Comparison of ENCODE assay signal across 8 cellular contexts in the genomic region with DNA sequence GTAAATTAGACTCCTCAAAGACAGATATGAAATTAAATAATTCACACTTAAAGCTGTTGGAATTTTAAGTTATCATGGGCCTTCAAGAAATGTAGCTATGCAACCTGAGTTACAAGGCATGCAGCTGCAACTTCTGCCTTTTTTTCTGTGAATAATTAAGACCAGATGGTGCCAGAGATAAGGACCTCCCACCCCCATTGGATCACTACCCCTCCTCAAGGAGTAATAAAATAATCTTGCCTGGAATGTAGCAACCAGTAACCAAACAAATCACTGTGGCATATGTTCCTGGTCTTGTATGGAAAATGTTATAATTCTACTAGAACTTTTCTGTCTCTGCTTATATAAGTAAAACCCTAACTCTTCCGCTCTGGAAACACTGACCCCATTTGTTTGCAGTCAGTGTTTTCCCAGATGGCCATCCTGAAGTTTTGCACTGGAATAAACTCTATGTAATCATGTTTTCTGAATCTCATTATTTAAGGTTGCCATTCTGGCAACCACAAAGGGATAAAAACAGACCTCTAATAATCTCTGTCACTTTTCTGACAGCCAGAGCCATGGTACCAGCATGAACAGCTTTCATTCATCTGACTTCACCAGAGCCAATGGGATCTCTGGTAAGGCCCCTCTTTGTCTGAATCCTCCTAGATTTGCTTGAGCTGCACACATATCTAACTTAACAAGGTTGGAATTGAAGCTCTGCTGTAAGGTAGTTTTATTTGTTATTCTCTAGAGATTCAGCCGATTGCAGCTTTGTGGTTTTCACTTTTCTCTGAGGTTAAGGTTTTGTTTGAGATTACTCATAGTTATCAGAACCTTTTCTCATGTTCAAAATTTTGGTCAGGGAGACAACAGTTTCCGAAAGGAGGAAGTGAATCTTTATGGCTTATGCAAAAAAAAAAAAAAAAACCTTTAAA.
DNase-seq lines count a peak whose midpoint lies in the region; ATAC-seq and TF ChIP-seq lines count a peak whose summit lies in the region.

No MANE protein-coding gene starts in this region.

- peaks cover 18% of the 10 kb centered on the region for H3K36me3 Mint-ChIP-seq in glutamatergic neuron (ENCODE audit: unreplicated experiment)
- H3K36me3 Mint-ChIP-seq in activated naive CD4-positive, alpha-beta T cell treated with anti-CD3 and anti-CD28 coated beads, Interleukin-2, amount 10 ng/mL, durations not matched to agents 7 days and 5 days, result no peaks in the 10 kb centered on the region

- no peak overlapping the region for H3K4me3 Mint-ChIP-seq in glutamatergic neuron (ENCODE audit: unreplicated experiment)
- H3K4me3 Mint-ChIP-seq in activated naive CD4-positive, alpha-beta T cell treated with anti-CD3 and anti-CD28 coated beads, Interleukin-2, amount 10 ng/mL, durations not matched to agents 7 days and 5 days, result no peak overlapping the region

- no peaks in the 10 kb centered on the region for H3K36me3 ChIP-seq in adrenal gland (replicated peaks in 1 of 2)

- no peaks in the 10 kb centered on the region for H3K27me3 ChIP-seq in adrenal gland

- ATAC-seq in GM18519 (IDR thresholded peaks at IDR 0.05; ENCODE audit: low FRiP score, unreplicated experiment), result peak; percentile 99
- ATAC-seq in GM21786 (IDR thresholded peaks at IDR 0.05; ENCODE audit: unreplicated experiment), result peak; percentile 100
- peak; percentile 99 for ATAC-seq in HG03571 (IDR thresholded peaks at IDR 0.05; ENCODE audit: unreplicated experiment)

- H3K4me1 ChIP-seq in adrenal gland (replicated peaks in 1 of 2), result no peaks in the 10 kb centered on the region

- CTCF ChIA-PET in activated naive CD4-positive, alpha-beta T cell treated with anti-CD3 and anti-CD28 coated beads, Interleukin-2, amount 10 ng/mL, durations not matched to agents 7 days and 5 days (lab: Charles Lee), result no interaction called here

- peaks cover 0 to 4% (median 0%) of the 10 kb centered on the region in 3 donors for H3K9me3 ChIP-seq in adrenal gland (replicated peaks in 1 of 3)

- no peak for TF ChIP-seq POLR2A in adrenal gland (IDR thresholded peaks at IDR 0.05)

- DNase-seq in glutamatergic neuron (no peak), adrenal gland (no peak)
- DNase-seq in activated naive CD4-positive, alpha-beta T cell treated with anti-CD3 and anti-CD28 coated beads, Interleukin-2, amount 10 ng/mL, durations not matched to agents 7 days and 5 days, result no peak
- no peak for DNase-seq in activated CD8-positive, alpha-beta memory T cell treated with anti-CD3 and anti-CD28 coated beads, Interleukin-2, amount 50 U/mL, for 48 hours
- no peak for DNase-seq in activated CD4-positive, alpha-beta T cell treated with anti-CD3 and anti-CD28 coated beads for 1 hour

- no peak overlapping the region for H3K27ac ChIP-seq in adrenal gland

- peaks cover 2% of the 10 kb centered on the region for H3K9me3 Mint-ChIP-seq in glutamatergic neuron (ENCODE audit: unreplicated experiment)
- no peaks in the 10 kb centered on the region for H3K9me3 Mint-ChIP-seq in activated naive CD4-positive, alpha-beta T cell treated with anti-CD3 and anti-CD28 coated beads, Interleukin-2, amount 10 ng/mL, durations not matched to agents 7 days and 5 days

- H3K4me3 ChIP-seq in adrenal gland, result no peak overlapping the region

- H3K27me3 Mint-ChIP-seq in glutamatergic neuron (ENCODE audit: unreplicated experiment), result no peaks in the 10 kb centered on the region
- no peaks in the 10 kb centered on the region for H3K27me3 Mint-ChIP-seq in activated naive CD4-positive, alpha-beta T cell treated with anti-CD3 and anti-CD28 coated beads, Interleukin-2, amount 10 ng/mL, durations not matched to agents 7 days and 5 days

- H3K27ac Mint-ChIP-seq in glutamatergic neuron (ENCODE audit: unreplicated experiment), result peak overlapping the region; percentile 46
- no peak overlapping the region for H3K27ac Mint-ChIP-seq in activated naive CD4-positive, alpha-beta T cell treated with anti-CD3 and anti-CD28 coated beads, Interleukin-2, amount 10 ng/mL, durations not matched to agents 7 days and 5 days

- WGBS in adrenal gland, 4 donors, result 56 to 80% (median 62%) methylated on average over 3 of the region's 3 CpGs

- H3K4me1 Mint-ChIP-seq in glutamatergic neuron (ENCODE audit: low read depth, unreplicated experiment), result peaks cover 16% of the 10 kb centered on the region
- peaks cover 6% of the 10 kb centered on the region for H3K4me1 Mint-ChIP-seq in activated naive CD4-positive, alpha-beta T cell treated with anti-CD3 and anti-CD28 coated beads, Interleukin-2, amount 10 ng/mL, durations not matched to agents 7 days and 5 days

- TF ChIP-seq CTCF in glutamatergic neuron (IDR thresholded peaks at IDR 0.05; ENCODE audit: partially characterized antibody, unreplicated experiment) (no peak), adrenal gland (IDR thresholded peaks at IDR 0.05) (no peak)

- intact Hi-C loops in adrenal gland (cut with DNase I), result no loop called here
